Comparison of ENCODE assay signal across 8 cellular contexts in genomic region chr7:7201583-7202374, GRCh38. TPM values are rescaled to one million over a fixed set of nuclear protein-coding genes. Genes with fewer than 3 reads are reported as not detected.
A peak's percentile ranks its signal among the peaks of the same experiment; 100 is the strongest.
DNase-seq lines count a peak whose midpoint lies in the region; ATAC-seq, FAIRE-seq and TF ChIP-seq lines count a peak whose summit lies in the region.

No MANE protein-coding gene starts in this region.

- no peaks in the 10 kb centered on the region; the same call in 1 of the 2 replicates for H3K9me3 ChIP-seq in BE2C
- peaks cover 0 to 4% (median 0%) of the 10 kb centered on the region in 3 donors for H3K9me3 ChIP-seq in esophagus squamous epithelium

- DNase-seq in BE2C (peak; percentile 22), GM19239 (ENCODE audit: insufficient read length, low spot score) (peak; percentile 43), WTC11 (ENCODE audit: low spot score) (peak; percentile 69), esophagus squamous epithelium (lab: John Stamatoyannopoulos, UW) (no peak), NCI-H2029 (lab: John Stamatoyannopoulos, UW) (no peak)
- DNase-seq in stimulated activated CD8-positive, alpha-beta memory T cell treated with anti-CD3 and anti-CD28 coated beads, Interleukin-4, amount 100 ng/mL, for 48 hours: peak; percentile 48
- DNase-seq in effector CD8-positive, alpha-beta T cell (lab: John Stamatoyannopoulos, UW): no peak

- H3K4me3 Mint-ChIP-seq in WTC11: peak overlapping the region; percentile 53

- H3K4me1 ChIP-seq in BE2C (no peaks in the 10 kb centered on the region), esophagus squamous epithelium (peaks cover 8 to 24% (median 16%) of the 10 kb centered on the region in 3 donors)

- peak overlapping the region; percentile 50 to 75 (median 58) for H3K27ac ChIP-seq in esophagus squamous epithelium

- WGBS in esophagus squamous epithelium, 2 donors: 47 to 51% methylated on average over 12 to 15 of the region's 15 CpGs

- peak in 1 of 4 donors; percentile 10 for TF ChIP-seq POLR2A in esophagus squamous epithelium (IDR thresholded peaks at IDR 0.05)

- CTCF ChIA-PET in WTC11 (lab: Charles Lee): interaction anchor here (1.5 to 2.0 kb wide), 2 partner anchors 20 to 99 kb away, joined by 4 to 8 read pairs; partner anchors contain the start of gene C1GALT1

- peaks cover 86% of the 10 kb centered on the region for H3K4me1 Mint-ChIP-seq in WTC11

- no peak for TF ChIP-seq CTCF in BE2C (IDR thresholded peaks at IDR 0.05; ENCODE audit: low read depth, low read length)
- no peak for TF ChIP-seq CTCF in WTC11 (IDR thresholded peaks at IDR 0.05)
- TF ChIP-seq CTCF in esophagus squamous epithelium (IDR thresholded peaks at IDR 0.05): no peak

- ATAC-seq in HG03175 (IDR thresholded peaks at IDR 0.05; ENCODE audit: unreplicated experiment) (peak; percentile 99), WTC11 (peak; percentile 96)

- H3K36me3 ChIP-seq in BE2C (no peaks in the 10 kb centered on the region), esophagus squamous epithelium (no peaks in the 10 kb centered on the region)

- intact Hi-C loops in esophagus squamous epithelium (cut with DNase I): no loop called here

- peaks cover 40% of the 10 kb centered on the region for H3K36me3 Mint-ChIP-seq in WTC11

- FAIRE-seq in GM19239 (lab: Jason Lieb, UNC): peak; percentile 94

- H3K4me3 ChIP-seq in BE2C (ENCODE audit: low read depth, low read length) (no peak overlapping the region), esophagus squamous epithelium (peak overlapping the region in 1 of 4 donors; percentile 28)

- H3K27ac Mint-ChIP-seq in WTC11: peak overlapping the region; percentile 96

- H3K9me3 Mint-ChIP-seq in WTC11: peaks cover 26% of the 10 kb centered on the region

- H3K27me3 ChIP-seq in BE2C (no peaks in the 10 kb centered on the region), esophagus squamous epithelium (no peaks in the 10 kb centered on the region)

- no peaks in the 10 kb centered on the region for H3K27me3 Mint-ChIP-seq in WTC11 (ENCODE audit: low read depth)

- POLR2A ChIA-PET in WTC11 (lab: Charles Lee): interaction anchor here (0.6 to 2.3 kb wide), 3 partner anchors 9 to 149 kb away, joined by 3 to 8 read pairs (median 6); no protein-coding TSS in a partner anchor

TF ChIP-seq in WTC11, 78 proteins besides CTCF, POLR2A, EP300 and RAD21:
- TF ChIP-seq CBFB (CRISPR knock-in tag; IDR thresholded peaks at IDR 0.05; ENCODE audit: low read depth): 0 out of 2 replicates have a peak, but pooled peaks have one; percentile 20
- TF ChIP-seq HMGXB4 (CRISPR knock-in tag; IDR thresholded peaks at IDR 0.05): no peak

RNA-seq across cellular contexts. Expression of gene C1GALT1, which starts 19.4 kb away (rescaled TPM):
- 5.9 TPM for polyA plus RNA-seq in BE2C (2012; ENCODE audit: insufficient read depth, insufficient read length, low read depth)
- total RNA-seq in WTC11 (2021): 106 to 114 TPM (median 107 TPM) in 3 replicates
- 10 to 100 TPM; 40.1 to 56.4 (median 43.9) TPM for total RNA-seq in esophagus squamous epithelium

Comparison
In these comparisons a context has a peak if more than half of its experiments do, and no peak if none do; other contexts are left out.
1. DNase-seq: peak in BE2C (single experiment), GM19239 (single experiment), WTC11 (single experiment) and stimulated activated CD8-positive, alpha-beta memory T cell treated with anti-CD3 and anti-CD28 coated beads, Interleukin-4, amount 100 ng/mL, for 48 hours (single experiment); none in esophagus squamous epithelium (single experiment), effector CD8-positive, alpha-beta T cell (single experiment) and NCI-H2029 (single experiment).